Comparison of ENCODE assay signal across 20 cellular contexts in the genomic region with DNA sequence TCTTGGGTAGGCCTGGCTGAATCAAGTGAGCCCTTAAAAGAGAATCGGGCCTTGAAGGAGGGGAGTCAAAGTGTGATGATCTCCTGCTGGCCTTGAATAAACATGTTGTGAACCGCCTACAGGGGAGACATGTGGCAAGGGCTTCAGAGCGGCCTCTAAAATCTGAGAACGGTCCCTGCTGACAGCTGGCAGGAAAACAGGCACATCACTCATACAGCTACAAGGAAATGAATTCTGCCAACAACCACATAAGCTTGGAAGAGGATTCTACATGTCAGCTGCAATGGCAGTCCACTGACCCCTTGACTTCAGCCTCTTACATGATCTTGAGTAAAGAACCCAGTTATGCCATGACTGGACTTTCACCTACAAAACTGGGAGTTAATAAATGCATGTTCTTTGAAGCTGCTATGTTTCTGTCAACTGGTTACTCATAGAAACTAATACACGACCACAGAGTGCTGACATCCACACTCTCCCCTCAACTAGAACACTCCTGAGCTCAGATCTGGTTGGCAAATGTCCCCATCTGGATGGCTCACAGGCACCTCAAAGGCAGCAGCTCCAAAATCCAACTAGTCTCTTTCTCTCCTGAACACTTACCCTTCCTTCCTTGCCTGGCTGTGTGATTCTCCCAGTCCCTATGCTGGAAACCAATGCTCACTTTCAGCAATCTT.
DNase-seq lines count a peak whose midpoint lies in the region; ATAC-seq and TF ChIP-seq lines count a peak whose summit lies in the region.
"Had no signal": no experiment of that assay in that cellular context is flagged by ENCODE, and none has a peak within 500 bp of the region (broad histone marks: within the 10 kb centered on the region; RNA-seq: fewer than 3 reads in every experiment).

No MANE protein-coding gene starts in this region.

- peaks cover 0 to 31% of the 10 kb centered on the region in 2 experiments; a peak in 2 of 4 replicates for H3K4me1 ChIP-seq in SK-N-SH (ENCODE audit: control insufficient read depth in 1 of 2, insufficient read depth in 2 of 2, low read depth in 1 of 2, low read length in 1 of 2)
- H3K4me1 ChIP-seq: lower lobe of right lung, Peyer's patch, right lobe of liver, suprapubic skin had no signal

- no peak for TF ChIP-seq CTCF in SK-N-SH (IDR thresholded peaks at IDR 0.05)

- no peak overlapping the region for H3K4me3 Mint-ChIP-seq in activated T-helper 2 cell treated with anti-CD3 and anti-CD28 coated beads, Interferon-gamma antibody, Interleukin-2, Interleukin-4, amounts not matched to agents 10 μg/mL and 5 μg/mL and 100 μg/mL, durations not matched to agents 14 hours and 24 hours and 36 hours (ENCODE audit: low read depth)
- H3K4me3 Mint-ChIP-seq: T-helper 2 cell treated with Interferon-gamma antibody and Interleukin-4, amounts not matched to agents 5 μg/mL and 100 μg/mL, for 36 hours had no signal

- H3K9me3 Mint-ChIP-seq in activated T-helper 2 cell treated with anti-CD3 and anti-CD28 coated beads, Interferon-gamma antibody, Interleukin-2, Interleukin-4, amounts not matched to agents 10 μg/mL and 5 μg/mL and 100 μg/mL, durations not matched to agents 14 hours and 24 hours and 36 hours = peaks cover 3% of the 10 kb centered on the region
- H3K9me3 Mint-ChIP-seq: T-helper 2 cell treated with Interferon-gamma antibody and Interleukin-4, amounts not matched to agents 5 μg/mL and 100 μg/mL, for 36 hours had no signal

- H3K27ac ChIP-seq in SK-N-SH (ENCODE audit: low read depth in 2 of 2, low read length in 1 of 2) = peak overlapping the region in 1 of 2 experiments; percentile 60; a peak in 2 of 4 replicates
- H3K27ac ChIP-seq: BLaER1 treated with 17β-estradiol and CSF1 and Interleukin-3, amounts not matched to agents 10 nM and 100 nM; lower lobe of right lung; Peyer's patch; right lobe of liver; SK-N-MC; suprapubic skin; WERI-Rb-1 had no signal

- H3K36me3 Mint-ChIP-seq in activated T-helper 2 cell treated with anti-CD3 and anti-CD28 coated beads, Interferon-gamma antibody, Interleukin-2, Interleukin-4, amounts not matched to agents 10 μg/mL and 5 μg/mL and 100 μg/mL, durations not matched to agents 14 hours and 24 hours and 36 hours (ENCODE audit: low read depth) = no peaks in the 10 kb centered on the region

- no peak for TF ChIP-seq RAD21 in SK-N-SH (IDR thresholded peaks at IDR 0.05; ENCODE audit: low read length)

- 13% methylated on average over 5 of the region's 5 CpGs for WGBS in SK-N-SH (ENCODE audit: low lambda C conversion rate)

- no peak; the same call in 2 of the 3 replicates for ATAC-seq in SK-N-SH treated with all-trans-retinoic acid at 6 μM for 48 hours
- ATAC-seq in GM18520 (IDR thresholded peaks at IDR 0.05; ENCODE audit: unreplicated experiment) = no peak
- ATAC-seq in left colon = no peak
- ATAC-seq: lower lobe of right lung, right lobe of liver had no signal

- CTCF ChIA-PET in SK-N-SH (lab: Yijun Ruan, JAX) = interaction anchor here (0.9 kb wide), 1 partner anchor 30 kb away, joined by 3 read pairs; no protein-coding TSS in a partner anchor

- H3K9me3 ChIP-seq in SK-N-SH = no peaks in the 10 kb centered on the region
- H3K9me3 ChIP-seq: BLaER1 treated with 17β-estradiol and CSF1 and Interleukin-3, amounts not matched to agents 10 nM and 100 nM; lower lobe of right lung; Peyer's patch; right lobe of liver; suprapubic skin had no signal

- H3K27me3 ChIP-seq in SK-N-SH (ENCODE audit: insufficient read depth) = no peaks in the 10 kb centered on the region
- H3K27me3 ChIP-seq: BLaER1 treated with 17β-estradiol and CSF1 and Interleukin-3, amounts not matched to agents 10 nM and 100 nM; Peyer's patch; right lobe of liver; suprapubic skin had no signal

- no peak for TF ChIP-seq EP300 in SK-N-SH (IDR thresholded peaks at IDR 0.05; ENCODE audit: borderline replicate concordance in 1 of 2, low read depth in 1 of 2, low read length in 1 of 2)

- no peaks in the 10 kb centered on the region for H3K4me1 Mint-ChIP-seq in activated T-helper 2 cell treated with anti-CD3 and anti-CD28 coated beads, Interferon-gamma antibody, Interleukin-2, Interleukin-4, amounts not matched to agents 10 μg/mL and 5 μg/mL and 100 μg/mL, durations not matched to agents 14 hours and 24 hours and 36 hours (ENCODE audit: low read depth)

- H3K4me2 ChIP-seq in SK-N-SH = no peak overlapping the region
- H3K4me2 ChIP-seq: BLaER1 treated with 17β-estradiol and CSF1 and Interleukin-3, amounts not matched to agents 10 nM and 100 nM had no signal

- H3F3A ChIP-seq in SK-N-SH (replicated peaks; ENCODE audit: insufficient read depth) = no peaks in the 10 kb centered on the region

- H3K36me3 ChIP-seq in SK-N-SH (replicated peaks in 1 of 2; ENCODE audit: control insufficient read depth in 1 of 2, insufficient read depth in 2 of 2, low read length in 1 of 2) = no peaks in the 10 kb centered on the region
- H3K36me3 ChIP-seq: BLaER1 treated with 17β-estradiol and CSF1 and Interleukin-3, amounts not matched to agents 10 nM and 100 nM; lower lobe of right lung; Peyer's patch; right lobe of liver; suprapubic skin had no signal

- H3K9ac ChIP-seq in SK-N-SH = no peak overlapping the region
- H3K9ac ChIP-seq: BLaER1 treated with 17β-estradiol and CSF1 and Interleukin-3, amounts not matched to agents 10 nM and 100 nM had no signal

- H3K27ac Mint-ChIP-seq in activated T-helper 2 cell treated with anti-CD3 and anti-CD28 coated beads, Interferon-gamma antibody, Interleukin-2, Interleukin-4, amounts not matched to agents 10 μg/mL and 5 μg/mL and 100 μg/mL, durations not matched to agents 14 hours and 24 hours and 36 hours = no peak overlapping the region
- H3K27ac Mint-ChIP-seq: T-helper 2 cell treated with Interferon-gamma antibody and Interleukin-4, amounts not matched to agents 5 μg/mL and 100 μg/mL, for 36 hours had no signal

- H4K20me1 ChIP-seq in SK-N-SH (ENCODE audit: insufficient read depth) = no peaks in the 10 kb centered on the region
- H4K20me1 ChIP-seq: BLaER1 treated with 17β-estradiol and CSF1 and Interleukin-3, amounts not matched to agents 10 nM and 100 nM had no signal

- H3K4me3 ChIP-seq in SK-N-SH (ENCODE audit: low read depth in 2 of 2, low read length in 1 of 2) = no peak overlapping the region
- H3K4me3 ChIP-seq: BLaER1 treated with 17β-estradiol and CSF1 and Interleukin-3, amounts not matched to agents 10 nM and 100 nM; lower lobe of right lung; Peyer's patch; right lobe of liver; SK-N-MC; suprapubic skin had no signal

- POLR2A ChIA-PET in SK-N-SH (lab: Yijun Ruan, JAX) = interaction anchor here (0.7 kb wide), 1 partner anchor 196 kb away, joined by 3 read pairs; no protein-coding TSS in a partner anchor

- peak; percentile 17 for DNase-seq in SK-N-SH
- peak; percentile 85 for DNase-seq in NCI-H2171 treated with DMSO at 0.1 percent for 48 hours (lab: John Stamatoyannopoulos, UW)
- peak; percentile 41 for DNase-seq in globus pallidus (ENCODE audit: low spot score)
- no peak for DNase-seq in activated T-helper 2 cell treated with anti-CD3 and anti-CD28 coated beads, Interferon-gamma antibody, Interleukin-2, Interleukin-4, amounts not matched to agents 10 μg/mL and 5 μg/mL and 100 μg/mL, durations not matched to agents 14 hours and 24 hours and 36 hours (ENCODE audit: low spot score)
- DNase-seq in kidney glomerular epithelial cell (lab: John Stamatoyannopoulos, UW) = no peak
- no peak for DNase-seq in left colon
- DNase-seq: activated CD4-positive, alpha-beta T cell treated with anti-CD3 and anti-CD28 coated beads, Interleukin-2, amount 50 U/mL, for 4 hours; activated naive CD4-positive, alpha-beta T cell; dermis blood vessel endothelial cell; GF-D8; lower lobe of right lung; Peyer's patch; right lobe of liver; WERI-Rb-1 had no signal

- intact Hi-C loops in activated T-helper 2 cell treated with anti-CD3 and anti-CD28 coated beads, Interferon-gamma antibody, Interleukin-2, Interleukin-4, amounts not matched to agents 10 μg/mL and 5 μg/mL and 100 μg/mL, durations not matched to agents 14 hours and 24 hours and 36 hours (cut with micrococcal nuclease) = no loop called here
- intact Hi-C loops in left colon (cut with DNase I, micrococcal nuclease) = no loop called here

- no peaks in the 10 kb centered on the region for H3K79me2 ChIP-seq in SK-N-SH (ENCODE audit: insufficient read depth)

- H3K9me2 ChIP-seq in SK-N-SH = no peaks in the 10 kb centered on the region

- H2AFZ ChIP-seq in SK-N-SH (ENCODE audit: low read depth) = no peak overlapping the region

- H3K27me3 Mint-ChIP-seq in activated T-helper 2 cell treated with anti-CD3 and anti-CD28 coated beads, Interferon-gamma antibody, Interleukin-2, Interleukin-4, amounts not matched to agents 10 μg/mL and 5 μg/mL and 100 μg/mL, durations not matched to agents 14 hours and 24 hours and 36 hours (ENCODE audit: low read depth) = no peaks in the 10 kb centered on the region

TF ChIP-seq in SK-N-SH, 30 proteins besides CTCF, POLR2A, EP300 and RAD21 (continues in another document):
- TF ChIP-seq GABPA (IDR thresholded peaks at IDR 0.05; ENCODE audit: low read depth) (no peak), NFIC (IDR thresholded peaks at IDR 0.05; ENCODE audit: borderline replicate concordance) (no peak), FOXJ3 (CRISPR knock-in tag; IDR thresholded peaks at IDR 0.05) (no peak), JUND (IDR thresholded peaks at IDR 0.05) (no peak), YY1 (IDR thresholded peaks at IDR 0.05; ENCODE audit: low read depth) (no peak), TCF12 (IDR thresholded peaks at IDR 0.05) (no peak), TAF1 (IDR thresholded peaks at IDR 0.05; ENCODE audit: borderline replicate concordance, low read depth, low read length) (no peak)

TF ChIP-seq in SK-N-SH treated with all-trans-retinoic acid at 6 μM for 48 hours, 23 proteins besides CTCF, POLR2A, EP300 and RAD21 (continues in another document):
- TF ChIP-seq ARNTL (CRISPR knock-in tag; IDR thresholded peaks at IDR 0.05; ENCODE audit: borderline replicate concordance, low read depth) (no peak), ESRRG (CRISPR knock-in tag; IDR thresholded peaks at IDR 0.05) (no peak), TCF4 (CRISPR knock-in tag; IDR thresholded peaks at IDR 0.05; ENCODE audit: borderline replicate concordance) (no peak), ZC3H10 (CRISPR knock-in tag; IDR thresholded peaks at IDR 0.05) (no peak)
- TF ChIP-seq, protein P1, sequence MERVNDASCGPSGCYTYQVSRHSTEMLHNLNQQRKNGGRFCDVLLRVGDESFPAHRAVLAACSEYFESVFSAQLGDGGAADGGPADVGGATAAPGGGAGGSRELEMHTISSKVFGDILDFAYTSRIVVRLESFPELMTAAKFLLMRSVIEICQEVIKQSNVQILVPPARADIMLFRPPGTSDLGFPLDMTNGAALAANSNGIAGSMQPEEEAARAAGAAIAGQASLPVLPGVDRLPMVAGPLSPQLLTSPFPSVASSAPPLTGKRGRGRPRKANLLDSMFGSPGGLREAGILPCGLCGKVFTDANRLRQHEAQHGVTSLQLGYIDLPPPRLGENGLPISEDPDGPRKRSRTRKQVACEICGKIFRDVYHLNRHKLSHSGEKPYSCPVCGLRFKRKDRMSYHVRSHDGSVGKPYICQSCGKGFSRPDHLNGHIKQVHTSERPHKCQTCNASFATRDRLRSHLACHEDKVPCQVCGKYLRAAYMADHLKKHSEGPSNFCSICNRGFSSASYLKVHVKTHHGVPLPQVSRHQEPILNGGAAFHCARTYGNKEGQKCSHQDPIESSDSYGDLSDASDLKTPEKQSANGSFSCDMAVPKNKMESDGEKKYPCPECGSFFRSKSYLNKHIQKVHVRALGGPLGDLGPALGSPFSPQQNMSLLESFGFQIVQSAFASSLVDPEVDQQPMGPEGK (CRISPR knock-in tag; IDR thresholded peaks at IDR 0.05; ENCODE audit: borderline replicate concordance) = no peak

Comparison
In these comparisons a context has a peak if more than half of its experiments do, and no peak if none do; other contexts are left out.
1. DNase-seq: peak in SK-N-SH (single experiment), NCI-H2171 treated with DMSO at 0.1 percent for 48 hours (single experiment) and globus pallidus (single experiment); none in activated T-helper 2 cell treated with anti-CD3 and anti-CD28 coated beads, Interferon-gamma antibody, Interleukin-2, Interleukin-4, amounts not matched to agents 10 μg/mL and 5 μg/mL and 100 μg/mL, durations not matched to agents 14 hours and 24 hours and 36 hours (single experiment), kidney glomerular epithelial cell (single experiment) and left colon (0 of 2).